In genomic region chr1:225408249-225408648, GRCh38 we compare ENCODE assay signal across 18 cellular contexts. TPM values are rescaled to one million over a fixed set of nuclear protein-coding genes. Genes with fewer than 3 reads are reported as not detected.
DNase-seq lines count a peak whose midpoint lies in the region; ATAC-seq, FAIRE-seq and TF ChIP-seq lines count a peak whose summit lies in the region.
"Had no signal": no experiment of that assay in that cellular context is flagged by ENCODE, and none has a peak within 500 bp of the region (broad histone marks: within the 10 kb centered on the region; RNA-seq: fewer than 3 reads in every experiment).

No MANE protein-coding gene starts in this region.

- no peaks in the 10 kb centered on the region for H3K27me3 ChIP-seq in small intestine (ENCODE audit: control insufficient read depth in 2 of 2, insufficient read depth in 2 of 2, low read length in 2 of 2)
- H3K27me3 ChIP-seq: MG63 had no signal

- DNase-seq in activated naive CD8-positive, alpha-beta T cell treated with anti-CD3 and anti-CD28 coated beads, Interleukin-2, amount 50 U/mL, for 24 hours: no peak
- DNase-seq in endothelial cell (ENCODE audit: low spot score) (no peak), small intestine (peak; percentile 78), left lobe of liver (ENCODE audit: low spot score) (no peak), D341Med (ENCODE audit: low spot score) (no peak)
- DNase-seq: ACHN; CD4-positive, alpha-beta T cell; GF-D8; GM23248; MG63; NCI-H1930; NCI-H2171; NCI-H446 treated with DMSO at 0.1 percent for 48 hours; NCI-H748 treated with DMSO at 0.1 percent for 48 hours; PC-9 had no signal

- FAIRE-seq in small intestine (lab: Jason Lieb, UNC): no peak

- H3K9me3 ChIP-seq in HEK293 (ENCODE audit: control insufficient read depth, insufficient read depth, low read depth, low read length) (no peaks in the 10 kb centered on the region), small intestine (ENCODE audit: control insufficient read depth, low read depth) (no peaks in the 10 kb centered on the region)
- H3K9me3 ChIP-seq: MG63 had no signal

- H3K4me1 ChIP-seq in HEK293 (ENCODE audit: control insufficient read depth, insufficient read depth, low read length) (no peaks in the 10 kb centered on the region; the same call in 1 of the 2 replicates), small intestine (ENCODE audit: control insufficient read depth in 2 of 2, insufficient read depth in 1 of 2, low read depth in 1 of 2, low read length in 1 of 2) (peaks cover 0 to 2% of the 10 kb centered on the region in 2 donors)

- no peaks in the 10 kb centered on the region for H3K27me3 Mint-ChIP-seq in activated naive CD8-positive, alpha-beta T cell
- H3K27me3 Mint-ChIP-seq in activated naive CD8-positive, alpha-beta T cell treated with anti-CD3 and anti-CD28 coated beads, Interleukin-2, amount 50 U/mL, for 24 hours: no peaks in the 10 kb centered on the region
- peaks cover 3% of the 10 kb centered on the region for H3K27me3 Mint-ChIP-seq in endothelial cell (ENCODE audit: unreplicated experiment)
- H3K27me3 Mint-ChIP-seq: CD4-positive, alpha-beta T cell had no signal

- H3K4me3 ChIP-seq in HEK293 (ENCODE audit: low read depth, low read length): no peak overlapping the region
- no peak overlapping the region for H3K4me3 ChIP-seq in small intestine (ENCODE audit: low read depth in 1 of 2, low read length in 2 of 2)
- H3K4me3 ChIP-seq: GM23248, MG63, PC-9 had no signal

- POLR2A ChIA-PET in HEK293 (lab: Yijun Ruan, JAX): no interaction called here

- 22 to 70% (median 51%) methylated on average over 4 of the region's 4 CpGs for WGBS in small intestine, 3 donors

- H3K36me3 ChIP-seq in HEK293 (ENCODE audit: control insufficient read depth in 2 of 2, insufficient read depth in 1 of 2, low read length in 2 of 2) (peaks cover 70 to 92% of the 10 kb centered on the region in 2 experiments), small intestine (ENCODE audit: control insufficient read depth in 2 of 2, insufficient read depth in 2 of 2, low read length in 2 of 2) (peaks cover 7 to 12% of the 10 kb centered on the region in 2 donors)

- H3K27ac Mint-ChIP-seq in activated naive CD8-positive, alpha-beta T cell: peak overlapping the region; percentile 41
- H3K27ac Mint-ChIP-seq in activated naive CD8-positive, alpha-beta T cell treated with anti-CD3 and anti-CD28 coated beads, Interleukin-2, amount 50 U/mL, for 24 hours: no peak overlapping the region
- peak overlapping the region; percentile 50 for H3K27ac Mint-ChIP-seq in endothelial cell (ENCODE audit: unreplicated experiment)
- H3K27ac Mint-ChIP-seq: CD4-positive, alpha-beta T cell had no signal

- no peak overlapping the region for H3K27ac ChIP-seq in HEK293 (ENCODE audit: extremely low read depth, low read depth, low read length)
- no peak overlapping the region for H3K27ac ChIP-seq in small intestine (ENCODE audit: low read depth in 1 of 2, low read length in 1 of 2)
- H3K27ac ChIP-seq: GM23248, PC-9 had no signal

- peaks cover 11% of the 10 kb centered on the region for H3K36me3 Mint-ChIP-seq in activated naive CD8-positive, alpha-beta T cell
- H3K36me3 Mint-ChIP-seq in activated naive CD8-positive, alpha-beta T cell treated with anti-CD3 and anti-CD28 coated beads, Interleukin-2, amount 50 U/mL, for 24 hours (ENCODE audit: low read depth): peaks cover 59% of the 10 kb centered on the region
- peaks cover 41% of the 10 kb centered on the region for H3K36me3 Mint-ChIP-seq in endothelial cell (ENCODE audit: low read depth, unreplicated experiment)

- peaks cover 3% of the 10 kb centered on the region for H3K4me1 Mint-ChIP-seq in activated naive CD8-positive, alpha-beta T cell (ENCODE audit: low read depth)
- H3K4me1 Mint-ChIP-seq in activated naive CD8-positive, alpha-beta T cell treated with anti-CD3 and anti-CD28 coated beads, Interleukin-2, amount 50 U/mL, for 24 hours: peaks cover 1% of the 10 kb centered on the region
- no peaks in the 10 kb centered on the region for H3K4me1 Mint-ChIP-seq in endothelial cell (ENCODE audit: unreplicated experiment)

- CTCF ChIA-PET in HEK293 (lab: Yijun Ruan, JAX): interaction anchor here (0.6 to 1.2 kb wide), 2 partner anchors 10 to 12 kb away, joined by 3 to 7 read pairs; no protein-coding TSS in a partner anchor

- ATAC-seq in activated naive CD8-positive, alpha-beta T cell treated with anti-CD3 and anti-CD28 coated beads, Interleukin-2, amount 50 U/mL, for 24 hours: no peak
- ATAC-seq in left lobe of liver: no peak
- ATAC-seq in HG03565 (IDR thresholded peaks at IDR 0.05; ENCODE audit: unreplicated experiment): no peak

- no peak overlapping the region for H3K4me3 Mint-ChIP-seq in activated naive CD8-positive, alpha-beta T cell
- no peak overlapping the region for H3K4me3 Mint-ChIP-seq in activated naive CD8-positive, alpha-beta T cell treated with anti-CD3 and anti-CD28 coated beads, Interleukin-2, amount 50 U/mL, for 24 hours
- no peak overlapping the region for H3K4me3 Mint-ChIP-seq in endothelial cell (ENCODE audit: unreplicated experiment)
- H3K4me3 Mint-ChIP-seq: CD4-positive, alpha-beta T cell had no signal

- no peaks in the 10 kb centered on the region for H3K9me3 Mint-ChIP-seq in activated naive CD8-positive, alpha-beta T cell (ENCODE audit: low read depth)
- H3K9me3 Mint-ChIP-seq in activated naive CD8-positive, alpha-beta T cell treated with anti-CD3 and anti-CD28 coated beads, Interleukin-2, amount 50 U/mL, for 24 hours: no peaks in the 10 kb centered on the region
- H3K9me3 Mint-ChIP-seq in endothelial cell (ENCODE audit: unreplicated experiment): no peaks in the 10 kb centered on the region
- H3K9me3 Mint-ChIP-seq: CD4-positive, alpha-beta T cell had no signal

- TF ChIP-seq CTCF in HEK293 (tag by site-specific recombination; IDR thresholded peaks at IDR 0.05): no peak
- no peak for TF ChIP-seq CTCF in endothelial cell (IDR thresholded peaks at IDR 0.05; ENCODE audit: unreplicated experiment)

TF ChIP-seq in HEK293, 187 proteins besides CTCF, POLR2A, EP300 and RAD21:
- 0 out of 2 replicates have a peak, but pooled peaks have one; percentile 32 for TF ChIP-seq EGR2 (tag by site-specific recombination; IDR thresholded peaks at IDR 0.05; ENCODE audit: low read depth)
- TF ChIP-seq SCRT2 (tag by site-specific recombination; IDR thresholded peaks at IDR 0.05): no peak

RNA-seq across cellular contexts. Expression of gene LBR, which starts 19.6 kb away (rescaled TPM):
- total RNA-seq in endothelial cell (ENCODE audit: unreplicated experiment): 178 TPM
- polyA plus RNA-seq in small intestine: 10 to 100 TPM in 1 of 3 donors, 1 to 10 TPM in 2; 7.3 to 64.9 (median 9.4) TPM
- 22.1 TPM for total RNA-seq in left lobe of liver
